Comparison of ENCODE assay signal across 8 cellular contexts in the genomic region with DNA sequence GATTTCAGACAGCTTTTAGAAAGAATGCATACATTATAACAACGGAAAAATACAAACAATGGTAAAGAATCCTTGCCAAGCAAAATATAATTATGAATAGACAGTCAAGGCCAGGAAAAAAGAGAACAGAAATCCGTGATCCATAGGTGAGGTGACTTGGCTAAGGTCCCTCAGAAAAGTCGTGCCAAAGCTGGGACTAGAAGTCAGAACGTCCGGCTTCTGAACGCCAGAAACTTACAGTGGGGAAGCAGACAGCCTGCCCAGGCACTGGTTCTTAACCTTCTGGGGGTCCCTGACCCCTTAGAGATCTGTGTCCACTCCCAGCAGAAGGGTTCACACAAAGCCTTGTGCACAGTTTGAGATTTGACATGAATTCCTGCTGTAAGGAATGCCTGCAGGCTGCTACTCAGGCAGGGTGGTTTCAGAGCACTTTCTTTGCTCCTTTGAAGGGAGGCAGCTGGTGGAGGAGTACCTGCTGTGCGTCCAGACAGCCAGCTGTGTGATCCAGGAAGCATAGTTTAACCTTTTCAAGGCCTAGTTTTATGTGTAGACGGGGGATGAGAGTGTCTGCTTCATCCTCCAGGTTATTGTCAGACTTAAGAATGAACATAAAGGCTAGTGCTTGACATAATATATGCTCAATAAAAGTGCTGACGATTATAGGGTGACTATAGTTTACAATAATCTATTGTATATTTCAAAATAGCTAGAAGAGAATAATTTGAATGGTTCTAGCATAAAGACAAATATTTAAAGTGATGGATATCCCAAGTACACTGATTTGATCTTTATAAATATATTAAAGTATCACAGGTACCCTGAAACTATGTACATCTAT. TPM values are rescaled to one million over a fixed set of nuclear protein-coding genes. Genes with fewer than 3 reads are reported as not detected.
DNase-seq lines count a peak whose midpoint lies in the region; ATAC-seq and TF ChIP-seq lines count a peak whose summit lies in the region.

No MANE protein-coding gene starts in this region.

- intact Hi-C loops in MCF 10A (cut with micrococcal nuclease) = loop anchor here (1.0 kb wide), 1 partner anchor 36 kb away; no protein-coding TSS in a partner anchor

- no peak for ATAC-seq in activated naive CD4-positive, alpha-beta T cell treated with anti-CD3 and anti-CD28 coated beads, Interleukin-2, amount 50 U/mL, for 72 hours
- no peak for ATAC-seq in stimulated activated effector memory CD8-positive, alpha-beta T cell treated with anti-CD3 and anti-CD28 coated beads, Interleukin-12 subunit alpha, Interleukin-12 subunit beta, amount 100 ng/mL, for 72 hours
- no peak for ATAC-seq in GM21619 (IDR thresholded peaks at IDR 0.05; ENCODE audit: unreplicated experiment)

- H3K9me3 Mint-ChIP-seq in activated naive CD4-positive, alpha-beta T cell treated with anti-CD3 and anti-CD28 coated beads, Interleukin-2, amount 50 U/mL, for 24 hours = no peaks in the 10 kb centered on the region
- H3K9me3 Mint-ChIP-seq in activated naive CD4-positive, alpha-beta T cell treated with anti-CD3 and anti-CD28 coated beads, Interleukin-2, amount 50 U/mL, for 72 hours = peaks cover 0 to 4% of the 10 kb centered on the region in 2 donors
- no peaks in the 10 kb centered on the region for H3K9me3 Mint-ChIP-seq in MCF 10A (ENCODE audit: unreplicated experiment)
- H3K9me3 Mint-ChIP-seq in stimulated activated effector memory CD8-positive, alpha-beta T cell treated with anti-CD3 and anti-CD28 coated beads, Interleukin-12 subunit alpha, Interleukin-12 subunit beta, amount 100 ng/mL, for 72 hours = no peaks in the 10 kb centered on the region

- CTCF ChIA-PET in MCF 10A (lab: Yijun Ruan, JAX) = interaction anchor here (0.6 to 6.6 kb wide), 23 partner anchors 9 to 808 kb away, joined by 3 to 58 read pairs (median 4); no protein-coding TSS in a partner anchor

- H3K36me3 Mint-ChIP-seq in activated naive CD4-positive, alpha-beta T cell treated with anti-CD3 and anti-CD28 coated beads, Interleukin-2, amount 50 U/mL, for 24 hours = no peaks in the 10 kb centered on the region
- peaks cover 0 to 7% of the 10 kb centered on the region in 2 donors for H3K36me3 Mint-ChIP-seq in activated naive CD4-positive, alpha-beta T cell treated with anti-CD3 and anti-CD28 coated beads, Interleukin-2, amount 50 U/mL, for 72 hours
- no peaks in the 10 kb centered on the region for H3K36me3 Mint-ChIP-seq in MCF 10A (ENCODE audit: insufficient read depth, unreplicated experiment)
- no peaks in the 10 kb centered on the region for H3K36me3 Mint-ChIP-seq in stimulated activated effector memory CD8-positive, alpha-beta T cell treated with anti-CD3 and anti-CD28 coated beads, Interleukin-12 subunit alpha, Interleukin-12 subunit beta, amount 100 ng/mL, for 72 hours

- H3K4me3 Mint-ChIP-seq in activated naive CD4-positive, alpha-beta T cell treated with anti-CD3 and anti-CD28 coated beads, Interleukin-2, amount 50 U/mL, for 24 hours = peak overlapping the region; percentile 73
- H3K4me3 Mint-ChIP-seq in MCF 10A (ENCODE audit: unreplicated experiment) = peak overlapping the region; percentile 75
- peak overlapping the region; percentile 66 for H3K4me3 Mint-ChIP-seq in stimulated activated effector memory CD8-positive, alpha-beta T cell treated with anti-CD3 and anti-CD28 coated beads, Interleukin-12 subunit alpha, Interleukin-12 subunit beta, amount 100 ng/mL, for 72 hours

- DNase-seq in activated naive CD4-positive, alpha-beta T cell treated with anti-CD3 and anti-CD28 coated beads, Interleukin-2, amount 50 U/mL, for 72 hours (ENCODE audit: low spot score in 2 of 2) = no peak
- peak; percentile 57 for DNase-seq in MCF 10A (ENCODE audit: unreplicated experiment)
- DNase-seq in kidney glomerular epithelial cell (lab: John Stamatoyannopoulos, UW) = peak; percentile 31
- no peak for DNase-seq in stimulated activated effector memory CD8-positive, alpha-beta T cell treated with anti-CD3 and anti-CD28 coated beads, Interleukin-12 subunit alpha, Interleukin-12 subunit beta, amount 100 ng/mL, for 72 hours (ENCODE audit: low spot score in 2 of 2)
- no peak for DNase-seq in activated effector memory CD4-positive, alpha-beta T cell treated with anti-CD3 and anti-CD28 coated beads, Interleukin-2, amount 50 U/mL, for 16 hours
- no peak for DNase-seq in HCEC 1CT

- TSS peak; percentile 49 for BruUV-seq in MCF 10A (replicated peaks; lab: Mats Ljungman, UMichigan)

- no peak overlapping the region for H3K27ac Mint-ChIP-seq in activated naive CD4-positive, alpha-beta T cell treated with anti-CD3 and anti-CD28 coated beads, Interleukin-2, amount 50 U/mL, for 24 hours
- no peak overlapping the region for H3K27ac Mint-ChIP-seq in activated naive CD4-positive, alpha-beta T cell treated with anti-CD3 and anti-CD28 coated beads, Interleukin-2, amount 50 U/mL, for 72 hours
- no peak overlapping the region for H3K27ac Mint-ChIP-seq in MCF 10A (ENCODE audit: low read depth, unreplicated experiment)
- no peak overlapping the region for H3K27ac Mint-ChIP-seq in stimulated activated effector memory CD8-positive, alpha-beta T cell treated with anti-CD3 and anti-CD28 coated beads, Interleukin-12 subunit alpha, Interleukin-12 subunit beta, amount 100 ng/mL, for 72 hours

- no peak for TF ChIP-seq CTCF in MCF 10A (IDR thresholded peaks at IDR 0.05; ENCODE audit: unreplicated experiment)

- POLR2A ChIA-PET in MCF 10A (lab: Yijun Ruan, JAX) = interaction anchor here (0.5 to 7.3 kb wide), 38 partner anchors 9 to 604 kb away, joined by 3 to 85 read pairs (median 9); a partner anchor contains a TSS

- peaks cover 13% of the 10 kb centered on the region for H3K4me1 Mint-ChIP-seq in activated naive CD4-positive, alpha-beta T cell treated with anti-CD3 and anti-CD28 coated beads, Interleukin-2, amount 50 U/mL, for 24 hours
- H3K4me1 Mint-ChIP-seq in MCF 10A (ENCODE audit: insufficient read depth, unreplicated experiment) = peaks cover 34% of the 10 kb centered on the region
- peaks cover 18% of the 10 kb centered on the region for H3K4me1 Mint-ChIP-seq in stimulated activated effector memory CD8-positive, alpha-beta T cell treated with anti-CD3 and anti-CD28 coated beads, Interleukin-12 subunit alpha, Interleukin-12 subunit beta, amount 100 ng/mL, for 72 hours

- no peaks in the 10 kb centered on the region for H3K27me3 Mint-ChIP-seq in activated naive CD4-positive, alpha-beta T cell treated with anti-CD3 and anti-CD28 coated beads, Interleukin-2, amount 50 U/mL, for 24 hours
- no peaks in the 10 kb centered on the region for H3K27me3 Mint-ChIP-seq in MCF 10A (ENCODE audit: insufficient read depth, unreplicated experiment)

RNA-seq across cellular contexts. Expression of a gene that starts 0.9 kb away (rescaled TPM):
- total RNA-seq in activated naive CD4-positive, alpha-beta T cell treated with anti-CD3 and anti-CD28 coated beads, Interleukin-2, amount 50 U/mL, for 72 hours = 1 to 10 TPM in 1 of 2 donors, under 1 TPM in 1; 0.41 to 1.8 TPM
- 3.9 and 5.1 TPM in 2 replicates for total RNA-seq in MCF 10A (2022)

RNA-seq across cellular contexts. Expression of a gene that starts 30.9 kb away (rescaled TPM):
- total RNA-seq in activated naive CD4-positive, alpha-beta T cell treated with anti-CD3 and anti-CD28 coated beads, Interleukin-2, amount 50 U/mL, for 72 hours = 100 to 1,000 TPM; 148 to 197 TPM
- 666 and 744 TPM in 2 replicates for total RNA-seq in MCF 10A (2022)

Comparison
In these comparisons a context has a peak if more than half of its experiments do, and no peak if none do; other contexts are left out.
1. DNase-seq: peak in MCF 10A (single experiment) and kidney glomerular epithelial cell (single experiment); none in activated naive CD4-positive, alpha-beta T cell treated with anti-CD3 and anti-CD28 coated beads, Interleukin-2, amount 50 U/mL, for 72 hours (0 of 2), stimulated activated effector memory CD8-positive, alpha-beta T cell treated with anti-CD3 and anti-CD28 coated beads, Interleukin-12 subunit alpha, Interleukin-12 subunit beta, amount 100 ng/mL, for 72 hours (0 of 2), activated effector memory CD4-positive, alpha-beta T cell treated with anti-CD3 and anti-CD28 coated beads, Interleukin-2, amount 50 U/mL, for 16 hours (single experiment) and HCEC 1CT (single experiment).
2. Peak in every context shown above with its lines, with median percentiles within 50 percentile points of each other: H3K4me3 Mint-ChIP-seq.